17 cellular contexts compared by ENCODE assay signal in genomic region chr5:74295141-74295540, GRCh38.
"Had no signal": no experiment of that assay in that cellular context is flagged by ENCODE, and none has a peak within 500 bp of the region (broad histone marks: within the 10 kb centered on the region; RNA-seq: fewer than 3 reads in every experiment).

No MANE protein-coding gene starts in this region.

- H3K4me3 ChIP-seq: MG63, SJSA1 had no signal

- H3K27ac ChIP-seq: SJSA1 had no signal

- DNase-seq: MG63, NCI-H1092, NCI-H1105 treated with DMSO at 0.1 percent for 48 hours, NCI-H1417 treated with DMSO at 0.1 percent for 48 hours, NCI-H146, NCI-H1694 treated with DMSO at 0.1 percent for 48 hours, NCI-H1930, NCI-H2081, NCI-H2107, NCI-H2227 treated with DMSO at 0.1 percent for 48 hours, NCI-H524, NCI-H526 treated with DMSO at 0.1 percent for 48 hours, NCI-H748 treated with DMSO at 0.1 percent for 48 hours, RPMI8226, SIG-M5 had no signal

- FAIRE-seq: RCC 7860 had no signal

- H3K27me3 ChIP-seq: MG63, SJSA1 had no signal
